9 cellular contexts compared by ENCODE assay signal in genomic region chr1:203289281-203289981, GRCh38. TPM values are rescaled to one million over a fixed set of nuclear protein-coding genes. Genes with fewer than 3 reads are reported as not detected.
DNase-seq lines count a peak whose midpoint lies in the region; ATAC-seq lines count a peak whose summit lies in the region.
"Had no signal": no experiment of that assay in that cellular context is flagged by ENCODE, and none has a peak within 500 bp of the region (broad histone marks: within the 10 kb centered on the region; RNA-seq: fewer than 3 reads in every experiment).

No MANE protein-coding gene starts in this region.

- DNase-seq in DMS153 (lab: John Stamatoyannopoulos, UW) (peak; percentile 27), DMS153 treated with DMSO at 0.1 percent for 48 hours (lab: John Stamatoyannopoulos, UW; ENCODE audit: unreplicated experiment) (no peak), T follicular helper cell (ENCODE audit: low read depth) (peak; percentile 85), memory B cell (ENCODE audit: low spot score in 2 of 2) (peak; percentile 82 to 90), cerebellar nuclear complex (lab: John Stamatoyannopoulos, UW) (no peak)
- DNase-seq in activated naive CD8-positive, alpha-beta T cell treated with anti-CD3 and anti-CD28 coated beads, Interleukin-2, amount 10 ng/mL, durations not matched to agents 7 days and 5 days: peak; percentile 83
- DNase-seq in stimulated activated CD8-positive, alpha-beta memory T cell treated with anti-CD3 and anti-CD28 coated beads, Interleukin-4, amount 100 ng/mL, for 1 hour (ENCODE audit: low read depth in 2 of 2, low spot score in 1 of 2): peak; percentile 71 to 73

- peaks cover 2% of the 10 kb centered on the region for H3K36me3 Mint-ChIP-seq in activated naive CD8-positive, alpha-beta T cell treated with anti-CD3 and anti-CD28 coated beads, Interleukin-2, amount 10 ng/mL, durations not matched to agents 7 days and 5 days
- no peaks in the 10 kb centered on the region for H3K36me3 Mint-ChIP-seq in memory B cell

- H3K27me3 Mint-ChIP-seq in activated naive CD8-positive, alpha-beta T cell treated with anti-CD3 and anti-CD28 coated beads, Interleukin-2, amount 10 ng/mL, durations not matched to agents 7 days and 5 days: no peaks in the 10 kb centered on the region
- no peaks in the 10 kb centered on the region for H3K27me3 Mint-ChIP-seq in memory B cell

- POLR2A ChIA-PET in activated naive CD8-positive, alpha-beta T cell treated with anti-CD3 and anti-CD28 coated beads, Interleukin-2, amount 10 ng/mL, durations not matched to agents 7 days and 5 days (lab: Charles Lee): interaction anchor here (0.6 to 9.2 kb wide), 7 partner anchors 12 to 188 kb away, joined by 3 to 247 read pairs (median 48); partner anchors contain the start of gene BTG2

- H3K4me1 Mint-ChIP-seq in activated naive CD8-positive, alpha-beta T cell treated with anti-CD3 and anti-CD28 coated beads, Interleukin-2, amount 10 ng/mL, durations not matched to agents 7 days and 5 days: peaks cover 58% of the 10 kb centered on the region
- H3K4me1 Mint-ChIP-seq in memory B cell: peaks cover 58% of the 10 kb centered on the region

- ATAC-seq in HG03097 (IDR thresholded peaks at IDR 0.05; ENCODE audit: low FRiP score, unreplicated experiment): peak; percentile 57
- peak; percentile 74 for ATAC-seq in activated naive CD8-positive, alpha-beta T cell treated with anti-CD3 and anti-CD28 coated beads, Interleukin-2, amount 10 ng/mL, durations not matched to agents 7 days and 5 days (ENCODE audit: low read depth)
- peak; percentile 64 for ATAC-seq in memory B cell (ENCODE audit: low read depth)

- peak overlapping the region; percentile 98 for H3K27ac Mint-ChIP-seq in activated naive CD8-positive, alpha-beta T cell treated with anti-CD3 and anti-CD28 coated beads, Interleukin-2, amount 10 ng/mL, durations not matched to agents 7 days and 5 days
- H3K27ac Mint-ChIP-seq in memory B cell: peak overlapping the region; percentile 97

- H3K4me3 Mint-ChIP-seq in activated naive CD8-positive, alpha-beta T cell treated with anti-CD3 and anti-CD28 coated beads, Interleukin-2, amount 10 ng/mL, durations not matched to agents 7 days and 5 days: peak overlapping the region; percentile 82
- H3K4me3 Mint-ChIP-seq in memory B cell: peak overlapping the region; percentile 80

- no peaks in the 10 kb centered on the region for H3K9me3 Mint-ChIP-seq in activated naive CD8-positive, alpha-beta T cell treated with anti-CD3 and anti-CD28 coated beads, Interleukin-2, amount 10 ng/mL, durations not matched to agents 7 days and 5 days
- H3K9me3 Mint-ChIP-seq in memory B cell: no peaks in the 10 kb centered on the region

RNA-seq across cellular contexts. Expression of gene BTG2, which starts 15.9 kb away (rescaled TPM):
- total RNA-seq in activated naive CD8-positive, alpha-beta T cell treated with anti-CD3 and anti-CD28 coated beads, Interleukin-2, amount 10 ng/mL, durations not matched to agents 7 days and 5 days: 10 to 100 TPM; 90.3 to 99.8 TPM

RNA-seq across cellular contexts. Expression of gene CHIT1, which starts 60.0 kb away (rescaled TPM):
- total RNA-seq in activated naive CD8-positive, alpha-beta T cell treated with anti-CD3 and anti-CD28 coated beads, Interleukin-2, amount 10 ng/mL, durations not matched to agents 7 days and 5 days: 1 to 10 TPM in 1 of 2 experiments, under 1 TPM in 1; 0.67 to 1.0 TPM
- total RNA-seq: glomerular endothelial cell had no signal

Comparison
In these comparisons a context has a peak if more than half of its experiments do, and no peak if none do; other contexts are left out.
1. DNase-seq: peak in DMS153 (single experiment), T follicular helper cell (single experiment), activated naive CD8-positive, alpha-beta T cell treated with anti-CD3 and anti-CD28 coated beads, Interleukin-2, amount 10 ng/mL, durations not matched to agents 7 days and 5 days (single experiment), memory B cell (2 of 2) and stimulated activated CD8-positive, alpha-beta memory T cell treated with anti-CD3 and anti-CD28 coated beads, Interleukin-4, amount 100 ng/mL, for 1 hour (2 of 2); none in DMS153 treated with DMSO at 0.1 percent for 48 hours (single experiment) and cerebellar nuclear complex (0 of 2).
2. Peak in every context shown above with its lines, with median percentiles within 50 percentile points of each other: ATAC-seq.